8 cellular contexts compared by ENCODE assay signal in the genomic region with DNA sequence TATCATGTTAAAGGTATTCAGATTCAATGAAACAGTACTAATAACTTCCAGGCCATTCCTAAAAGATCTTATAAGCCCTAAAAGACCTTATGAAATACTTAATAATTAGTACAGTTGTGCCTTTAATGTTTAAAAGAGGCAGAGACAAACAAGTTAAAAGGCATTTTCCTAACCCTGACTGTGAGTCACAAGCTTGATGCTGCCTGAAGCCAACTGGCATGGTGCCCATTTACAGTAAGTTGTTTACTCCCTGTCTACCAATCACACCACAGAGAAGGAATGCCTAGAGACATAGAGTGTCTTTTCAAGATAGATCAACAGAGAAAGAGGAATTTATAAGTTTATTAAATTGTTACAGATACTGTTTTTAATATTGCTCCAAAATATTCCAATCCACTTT. TPM values are rescaled to one million over a fixed set of nuclear protein-coding genes. Genes with fewer than 3 reads are reported as not detected.
DNase-seq lines count a peak whose midpoint lies in the region; ATAC-seq, FAIRE-seq and TF ChIP-seq lines count a peak whose summit lies in the region.

No MANE protein-coding gene starts in this region.

- no peak for TF ChIP-seq EP300 in K562 (IDR thresholded peaks at IDR 0.05; ENCODE audit: low read length)

- POLR2A ChIA-PET in K562 (lab: Yijun Ruan, JAX) (interaction anchor here (1.8 kb wide), 1 partner anchor 11 kb away, joined by 4 read pairs; no protein-coding TSS in a partner anchor), GM10248 (lab: Yijun Ruan, JAX) (no interaction called here)

- H3K27me3 ChIP-seq in K562 (ENCODE audit: control insufficient read depth in 2 of 2, insufficient read depth in 2 of 2, low read length in 2 of 2) = no peaks in the 10 kb centered on the region

- H3K27ac ChIP-seq in K562 (ENCODE audit: extremely low read depth, low read depth, low read length) (no peak overlapping the region), kidney (ENCODE audit: low read depth in 2 of 2, low read length in 2 of 2) (no peak overlapping the region)

- no peak for TF ChIP-seq RAD21 in K562 (CRISPR knock-in tag; conservative IDR thresholded peaks at IDR 0.05 in 1 of 2, IDR thresholded peaks at IDR 0.05 in 1 of 2)

- no peaks in the 10 kb centered on the region for H3K9me1 ChIP-seq in K562 (ENCODE audit: control insufficient read depth, insufficient read depth, low read length)

- peak; percentile 42 for ATAC-seq in HG02642 (IDR thresholded peaks at IDR 0.05; ENCODE audit: poor library complexity, unreplicated experiment)
- peak; percentile 66 for ATAC-seq in K562
- no peak for ATAC-seq in GM21526 (IDR thresholded peaks at IDR 0.05; ENCODE audit: low FRiP score, unreplicated experiment)

- peak; percentile 58 for FAIRE-seq in K562 (lab: Jason Lieb, UNC)
- FAIRE-seq in kidney (lab: Jason Lieb, UNC) = peak; percentile 52

- H3K4me3 ChIP-seq in AG10803 (ENCODE audit: low read length) = no peak overlapping the region
- no peak overlapping the region for H3K4me3 ChIP-seq in K562
- H3K4me3 ChIP-seq in kidney (ENCODE audit: low read length in 2 of 2) = no peak overlapping the region

- DNase-seq in AG10803 (ENCODE audit: low read depth) = peak; percentile 92
- peak; percentile 72 for DNase-seq in RKO (ENCODE audit: low spot score)
- DNase-seq in K562 (ENCODE audit: extremely low read depth in 1 of 4, low spot score in 3 of 4) = peak in 3 of 4 experiments; percentile 21 to 56 (median 41)
- DNase-seq in kidney = peak; percentile 77
- DNase-seq in stimulated activated CD8-positive, alpha-beta memory T cell treated with anti-CD3 and anti-CD28 coated beads, Interleukin-12 subunit alpha, Interleukin-12 subunit beta, amount 100 ng/mL, for 4 hours (ENCODE audit: low read depth) = peak; percentile 4
- no peak for DNase-seq in GM10248 (ENCODE audit: extremely low spot score)

- H3K4me1 ChIP-seq in K562 (replicated peaks in 1 of 2; ENCODE audit: control insufficient read depth in 2 of 2, insufficient read depth in 2 of 2, low read length in 2 of 2) (peaks cover 0 to 4% of the 10 kb centered on the region in 2 experiments; a peak in 4 of 5 replicates), kidney (ENCODE audit: control insufficient read depth in 1 of 2, insufficient read depth in 1 of 2, low read depth in 1 of 2, low read length in 2 of 2) (peaks cover 5 to 18% of the 10 kb centered on the region in 2 donors)

- CTCF ChIA-PET in K562 (lab: Yijun Ruan, JAX; ENCODE audit: low intra/inter-chr PET ratio) = no interaction called here
- CTCF ChIA-PET in GM10248 (lab: Yijun Ruan, JAX) = interaction anchor here (2.1 kb wide), 1 partner anchor 45 kb away, joined by 5 read pairs; no protein-coding TSS in a partner anchor

- H2AFZ ChIP-seq in K562 (ENCODE audit: low read depth, low read length) = no peak overlapping the region

- H3K9me3 ChIP-seq in K562 (replicated peaks; ENCODE audit: control insufficient read depth, insufficient read depth, low read depth, low read length) (no peaks in the 10 kb centered on the region), kidney (ENCODE audit: control insufficient read depth in 1 of 2, low read length in 2 of 2) (no peaks in the 10 kb centered on the region)

- peaks cover 71% of the 10 kb centered on the region for H3K79me2 ChIP-seq in K562 (ENCODE audit: control insufficient read depth, insufficient read depth, low read length)

- TF ChIP-seq CTCF in AG10803 (conservative IDR thresholded peaks at IDR 0.05; ENCODE audit: low read length) (no peak), K562 (IDR thresholded peaks at IDR 0.05 in 2 of 3, conservative IDR thresholded peaks at IDR 0.05 in 1 of 3; ENCODE audit: insufficient read depth in 2 of 3, low read depth in 1 of 3, low read length in 3 of 3) (no peak), kidney (IDR thresholded peaks at IDR 0.05; ENCODE audit: borderline replicate concordance, extremely low read depth, insufficient read depth) (no peak), GM10248 (IDR thresholded peaks at IDR 0.05; ENCODE audit: control extremely low read depth, extremely low read depth, low read depth, missing control alignments) (no peak)

- no peaks in the 10 kb centered on the region for H4K20me1 ChIP-seq in K562 (replicated peaks; ENCODE audit: control insufficient read depth, insufficient read depth, low read length)

- intact Hi-C loops in K562 (cut with micrococcal nuclease) = no loop called here
- intact Hi-C loops in kidney (cut with DNase I) = no loop called here

- no peak overlapping the region for H3K4me2 ChIP-seq in K562 (ENCODE audit: insufficient read depth, low read length)

- TF ChIP-seq POLR2A in K562 (conservative IDR thresholded peaks at IDR 0.05) = no peak

- no TSS peak for BruUV-seq in K562 (replicated peaks; lab: Mats Ljungman, UMichigan)

- no peaks in the 10 kb centered on the region for H3K36me3 ChIP-seq in K562 (ENCODE audit: control insufficient read depth, insufficient read depth, low read length)
- no peaks in the 10 kb centered on the region for H3K36me3 ChIP-seq in kidney (ENCODE audit: control insufficient read depth in 1 of 2, insufficient read depth in 2 of 2, low read length in 2 of 2)

- in situ Hi-C loops in K562 (cut with MboI) = no loop called here

- no peak overlapping the region; a peak in 1 of 4 replicates for H3K9ac ChIP-seq in K562 (ENCODE audit: insufficient read depth in 1 of 2, low read depth in 2 of 2, low read length in 2 of 2)
- no peak overlapping the region for H3K9ac ChIP-seq in kidney (ENCODE audit: low read length in 2 of 2)

TF ChIP-seq in K562, 482 proteins besides CTCF, POLR2A, EP300 and RAD21:
- TF ChIP-seq EP400 (IDR thresholded peaks at IDR 0.05) (no peak), FOSL1 (tag; conservative IDR thresholded peaks at IDR 0.05) (peak; percentile 57; the same call in 1 of the 2 replicates), ARID3A (IDR thresholded peaks at IDR 0.05; ENCODE audit: borderline replicate concordance, low read depth, low read length) (no peak), NFIX (CRISPR knock-in tag; IDR thresholded peaks at IDR 0.05; ENCODE audit: low read depth) (peak; percentile 47), NFIC (IDR thresholded peaks at IDR 0.05) (peak; percentile 97), FOXK2 (conservative IDR thresholded peaks at IDR 0.05 in 1 of 2, IDR thresholded peaks at IDR 0.05 in 1 of 2; ENCODE audit: low read depth in 2 of 2) (peak; percentile 39 to 51; a peak in 2 of 4 replicates), FOXJ2 (tag; IDR thresholded peaks at IDR 0.05) (peak; percentile 82)

RNA-seq across cellular contexts. Expression of gene NR3C1, which starts 47.8 kb away (rescaled TPM):
- total RNA-seq in K562 (2011; cell fraction: chromatin; rRNA removed; ENCODE audit: low replicate concordance) = 33.0 and 42.8 TPM in 2 replicates
- 9.5 and 12.0 TPM in 2 replicates for total RNA-seq in K562 (2011; cell fraction: nucleolus; rRNA removed)
- 15.3 and 17.5 TPM in 2 replicates for total RNA-seq in K562 (2011; cell fraction: nucleoplasm; rRNA removed)
- 13.3 and 14.2 TPM in 2 replicates for total RNA-seq in K562 (2014; rRNA removed)
- total RNA-seq in K562 (2014; rRNA removed; fragmentation: Illumina TruSeq; extraction: Trizol) = 25.0 and 29.3 TPM in 2 replicates
- 26.2 and 27.5 TPM in 2 replicates for total RNA-seq in K562 (2015; rRNA removed; fragmentation: Illumina TruSeq; extraction: Trizol)
- 33.5 and 36.0 TPM in 2 replicates for total RNA-seq in K562 (2021)
- 12.2 and 15.0 TPM in 2 replicates for polyA plus RNA-seq in K562 (2011; rRNA removed)
- polyA plus RNA-seq in K562 (2011; cell fraction: cytosol; rRNA removed) = 4.2 and 7.2 TPM in 2 replicates
- polyA plus RNA-seq in K562 (2011; cell fraction: nucleus; rRNA removed) = 6.0 and 8.1 TPM in 2 replicates
- 14.5 and 14.6 TPM in 2 replicates for polyA plus RNA-seq in K562 (2012)
- polyA plus RNA-seq in K562 (2014; fragmentation: Illumina TruSeq; extraction: Trizol) = 16.5 and 17.5 TPM in 2 replicates
- 10 to 100 TPM in 1 of 2 experiments, 1 to 10 TPM in 1; 8.2 to 10.1 TPM for polyA plus RNA-seq in K562 (2014; fragmentation: Nextera tagmentation; extraction: Ambion mirVana)
- 10.1 and 10.4 TPM in 2 replicates for polyA plus RNA-seq in K562 (2014; rRNA removed)
- 36.4 and 41.1 TPM in 2 replicates for polyA minus RNA-seq in K562 (2011; rRNA and poly(A)+ RNA removed)
- 12.2 and 16.9 TPM in 2 replicates for polyA minus RNA-seq in K562 (2011; cell fraction: cytosol; rRNA and poly(A)+ RNA removed)
- 15.5 and 32.2 TPM in 2 replicates for polyA minus RNA-seq in K562 (2011; cell fraction: nucleus; rRNA and poly(A)+ RNA removed)
- total RNA-seq in kidney = 69.0 TPM
- 23.4 TPM for polyA plus RNA-seq in kidney (ENCODE audit: insufficient read depth, low read depth, low replicate concordance)
